ENCODE assay signal across 11 cellular contexts in genomic region chr10:12579954-12580858, GRCh38.
DNase-seq lines count a peak whose midpoint lies in the region; ATAC-seq and TF ChIP-seq lines count a peak whose summit lies in the region.
"Had no signal": no experiment of that assay in that cellular context is flagged by ENCODE, and none has a peak within 500 bp of the region (broad histone marks: within the 10 kb centered on the region; RNA-seq: fewer than 3 reads in every experiment).

No MANE protein-coding gene starts in this region.

- intact Hi-C loops in left cardiac atrium (cut with DNase I), result no loop called here

- peak; percentile 93 for ATAC-seq in GM19463 (IDR thresholded peaks at IDR 0.05; ENCODE audit: unreplicated experiment)
- peak; percentile 99 for ATAC-seq in HG03354 (IDR thresholded peaks at IDR 0.05; ENCODE audit: poor library complexity, severe bottlenecking, unreplicated experiment)
- ATAC-seq in left cardiac atrium, result peak; percentile 19 to 92
- ATAC-seq in omental fat pad (ENCODE audit: low FRiP score), result no peak

- DNase-seq in AG08395 (ENCODE audit: low spot score), result peak; percentile 56
- DNase-seq in left cardiac atrium, result peak; percentile 31
- DNase-seq in Ammon's horn (ENCODE audit: low spot score), result no peak
- no peak for DNase-seq in omental fat pad (ENCODE audit: low spot score)
- no peak for DNase-seq in NCI-H345 (lab: John Stamatoyannopoulos, UW)
- no peak for DNase-seq in substantia nigra (lab: John Stamatoyannopoulos, UW)
- DNase-seq: activated CD4-positive, alpha-beta T cell treated with anti-CD3 and anti-CD28 coated beads for 1 hour; IMR-90; uterus had no signal

- TF ChIP-seq CTCF in omental fat pad (IDR thresholded peaks at IDR 0.05), result no peak

- no peak overlapping the region for H3K27ac ChIP-seq in substantia nigra (ENCODE audit: low read depth, low read length, poor library complexity, severe bottlenecking)
- H3K27ac ChIP-seq: uterus had no signal

Comparison
In these comparisons a context has a peak if more than half of its experiments do, and no peak if none do; other contexts are left out.
1. DNase-seq: peak in AG08395 (single experiment) and left cardiac atrium (single experiment); none in Ammon's horn (single experiment), omental fat pad (single experiment), NCI-H345 (single experiment) and substantia nigra (0 of 49).